In genomic region chr10:131743190-131744151, GRCh38 we compare ENCODE assay signal across 11 cellular contexts.
DNase-seq lines count a peak whose midpoint lies in the region; ATAC-seq and TF ChIP-seq lines count a peak whose summit lies in the region.
"Had no signal": no experiment of that assay in that cellular context is flagged by ENCODE, and none has a peak within 500 bp of the region (broad histone marks: within the 10 kb centered on the region; RNA-seq: fewer than 3 reads in every experiment).

No MANE protein-coding gene starts in this region.

- H3K27ac ChIP-seq in iPS-18a (ENCODE audit: low read length): peak overlapping the region; percentile 2

- ATAC-seq in GM21515 (IDR thresholded peaks at IDR 0.05; ENCODE audit: unreplicated experiment) (peak; percentile 69), HG03575 (IDR thresholded peaks at IDR 0.05; ENCODE audit: extremely low read depth, insufficient number of reproducible peaks, low FRiP score, unreplicated experiment) (peak; percentile 77), GM19035 (IDR thresholded peaks at IDR 0.05; ENCODE audit: unreplicated experiment) (no peak)

- H3K36me3 ChIP-seq in ES-I3 (ENCODE audit: insufficient read depth, low read length): no peaks in the 10 kb centered on the region
- no peaks in the 10 kb centered on the region for H3K36me3 ChIP-seq in iPS-18a (ENCODE audit: control insufficient read depth, low read depth, low read length)
- H3K36me3 ChIP-seq in BE2C: no peaks in the 10 kb centered on the region
- H3K36me3 ChIP-seq: HAP-1 had no signal

- DNase-seq in NCI-H2227 treated with DMSO at 0.1 percent for 48 hours (lab: John Stamatoyannopoulos, UW): no peak
- DNase-seq in BE2C: no peak
- DNase-seq in RPMI8226: no peak
- DNase-seq: CD4-positive, alpha-beta memory T cell; effector CD8-positive, alpha-beta T cell had no signal

- H3K9me3 ChIP-seq in ES-I3 (ENCODE audit: control insufficient read depth, insufficient read depth, low read length): no peaks in the 10 kb centered on the region
- H3K9me3 ChIP-seq in iPS-18a (ENCODE audit: control insufficient read depth, low read depth, low read length): no peaks in the 10 kb centered on the region
- H3K9me3 ChIP-seq in BE2C: no peaks in the 10 kb centered on the region
- H3K9me3 ChIP-seq: HAP-1 had no signal

- H3K27me3 ChIP-seq in iPS-18a (ENCODE audit: control insufficient read depth, insufficient read depth, low read length) (no peaks in the 10 kb centered on the region), BE2C (no peaks in the 10 kb centered on the region)

- no peak for TF ChIP-seq CTCF in BE2C (IDR thresholded peaks at IDR 0.05; ENCODE audit: low read depth, low read length)

- H3K9ac ChIP-seq in ES-I3 (ENCODE audit: low read depth, low read length) (peak overlapping the region; percentile 5; the same call in 1 of the 2 replicates), iPS-18a (ENCODE audit: low read length) (peak overlapping the region; percentile 53)

- no peak overlapping the region for H3K4me3 ChIP-seq in iPS-18a (ENCODE audit: low read length)
- H3K4me3 ChIP-seq in BE2C (ENCODE audit: low read depth, low read length): no peak overlapping the region
- H3K4me3 ChIP-seq: HAP-1 had no signal

- peaks cover 15% of the 10 kb centered on the region for H3K4me1 ChIP-seq in ES-I3 (ENCODE audit: insufficient read depth, low read length)
- H3K4me1 ChIP-seq in iPS-18a (ENCODE audit: control insufficient read depth, low read depth, low read length): peaks cover 12% of the 10 kb centered on the region
- H3K4me1 ChIP-seq in BE2C: no peaks in the 10 kb centered on the region
- H3K4me1 ChIP-seq: HAP-1 had no signal
